8 cellular contexts compared by ENCODE assay signal in the genomic region with DNA sequence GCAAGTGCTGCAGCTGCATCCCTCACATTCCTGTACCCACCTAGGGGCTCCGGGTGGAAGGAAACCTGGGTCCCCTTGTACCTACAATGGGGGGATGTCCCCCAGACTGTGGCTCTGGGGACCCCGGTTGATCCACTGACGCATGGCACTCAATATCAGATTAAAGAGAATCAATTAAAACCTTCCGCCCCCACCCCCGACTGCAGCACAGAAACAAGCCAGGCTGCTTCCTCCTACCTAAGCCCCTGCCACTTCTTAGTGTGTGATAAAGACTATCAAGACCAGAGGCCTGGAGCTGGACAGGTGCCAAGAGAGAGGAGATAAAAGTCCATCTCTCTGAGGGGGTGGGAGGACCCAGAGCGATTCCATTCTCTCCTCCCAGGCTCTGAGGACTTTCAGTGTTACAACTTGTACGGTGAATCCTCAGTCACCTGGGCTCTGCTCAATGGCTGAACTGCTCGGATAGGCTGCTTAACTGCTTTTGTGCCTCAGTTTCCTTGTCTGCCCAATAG. TPM values are rescaled to one million over a fixed set of nuclear protein-coding genes. Genes with fewer than 3 reads are reported as not detected.
DNase-seq lines count a peak whose midpoint lies in the region; ATAC-seq and TF ChIP-seq lines count a peak whose summit lies in the region.

No MANE protein-coding gene starts in this region.

- H3K27ac ChIP-seq in SJCRH30 (peak overlapping the region; percentile 98), skin epidermis (peak overlapping the region in 20 of 21 experiments; percentile 7 to 96 (median 82))

- no peaks in the 10 kb centered on the region for H3K27me3 ChIP-seq in SJCRH30

- DNase-seq in NCI-H1417 (lab: John Stamatoyannopoulos, UW) (peak in 2 of 3 experiments; percentile 17 to 29), NCI-H1417 treated with DMSO at 0.1 percent for 48 hours (lab: John Stamatoyannopoulos, UW) (no peak), SJCRH30 (peak; percentile 51 to 64), fibroblast of the aortic adventitia (ENCODE audit: low read depth) (no peak), posterior cingulate gyrus (no peak)

- H3K4me3 ChIP-seq in SJCRH30: no peak overlapping the region
- peak overlapping the region; percentile 35 for H3K4me3 ChIP-seq in fibroblast of the aortic adventitia (ENCODE audit: low read depth, low read length)
- H3K4me3 ChIP-seq in skin epidermis: no peak overlapping the region

- ATAC-seq in GM19324 (IDR thresholded peaks at IDR 0.05; ENCODE audit: low FRiP score, unreplicated experiment) (no peak), GM18498 (IDR thresholded peaks at IDR 0.05; ENCODE audit: unreplicated experiment) (no peak)

- no peaks in the 10 kb centered on the region for H3K36me3 ChIP-seq in SJCRH30

- peaks cover 64% of the 10 kb centered on the region for H3K4me1 ChIP-seq in SJCRH30

- intact Hi-C loops in posterior cingulate gyrus (cut with DNase I): no loop called here

- TF ChIP-seq CTCF in fibroblast of the aortic adventitia (IDR thresholded peaks at IDR 0.05; ENCODE audit: insufficient read depth, low read length): no peak

- no peaks in the 10 kb centered on the region for H3K9me3 ChIP-seq in SJCRH30 (replicated peaks)

RNA-seq across cellular contexts. Expression of gene RPLP0, which starts 28.2 kb away (rescaled TPM):
- total RNA-seq in SJCRH30 (2014; rRNA removed; shearing (Covaris generic)): 2,854 and 3,078 TPM in 2 replicates
- total RNA-seq in fibroblast of the aortic adventitia (ENCODE audit: low replicate concordance): 1,185 and 3,518 TPM in 2 replicates

RNA-seq across cellular contexts. Expression of gene GCN1, which starts 34.6 kb away (rescaled TPM):
- total RNA-seq in SJCRH30 (2014; rRNA removed; shearing (Covaris generic)): 49.7 and 61.9 TPM in 2 replicates
- total RNA-seq in fibroblast of the aortic adventitia (ENCODE audit: low replicate concordance): 126 and 156 TPM in 2 replicates

RNA-seq across cellular contexts. Expression of gene PXN, which starts 36.4 kb away (rescaled TPM):
- total RNA-seq in SJCRH30 (2014; rRNA removed; shearing (Covaris generic)): 23.2 and 29.7 TPM in 2 replicates
- 66.1 and 68.3 TPM in 2 replicates for total RNA-seq in fibroblast of the aortic adventitia (ENCODE audit: low replicate concordance)

Comparison
In these comparisons a context has a peak if more than half of its experiments do, and no peak if none do; other contexts are left out.
1. DNase-seq: peak in NCI-H1417 (2 of 3) and SJCRH30 (2 of 2); none in NCI-H1417 treated with DMSO at 0.1 percent for 48 hours (single experiment), fibroblast of the aortic adventitia (single experiment) and posterior cingulate gyrus (0 of 10).